In genomic region chr19:3947316-3947933, GRCh38 we compare ENCODE assay signal across 10 cellular contexts. TPM values are rescaled to one million over a fixed set of nuclear protein-coding genes. Genes with fewer than 3 reads are reported as not detected.
"Had no signal": no experiment of that assay in that cellular context is flagged by ENCODE, and none has a peak within 500 bp of the region (broad histone marks: within the 10 kb centered on the region; RNA-seq: fewer than 3 reads in every experiment).

No MANE protein-coding gene starts in this region.

RNA-seq across cellular contexts. Expression of gene NMRK2, which starts 14.6 kb away (rescaled TPM):
- total RNA-seq: activated CD4-positive, alpha-beta memory T cell treated with anti-CD3 and anti-CD28 coated beads, Interleukin-2, amount 10 ng/mL, durations not matched to agents 7 days and 5 days; activated CD4-positive, alpha-beta T cell treated with anti-CD3 and anti-CD28 coated beads for 36 hours; activated CD4-positive, alpha-beta T cell treated with anti-CD3 and anti-CD28 coated beads, Interleukin-2, amount 10 ng/mL, durations not matched to agents 7 days and 5 days; activated CD8-positive, alpha-beta memory T cell treated with anti-CD3 and anti-CD28 coated beads, Interleukin-2, amount 10 ng/mL, durations not matched to agents 7 days and 5 days; activated CD8-positive, alpha-beta T cell treated with anti-CD3 and anti-CD28 coated beads, Interleukin-2, amount 10 ng/mL, durations not matched to agents 7 days and 5 days; activated naive CD8-positive, alpha-beta T cell treated with anti-CD3 and anti-CD28 coated beads, Interleukin-2, amount 10 ng/mL, durations not matched to agents 7 days and 5 days; activated T-helper 2 cell treated with anti-CD3 and anti-CD28 coated beads, Interferon-gamma antibody, Interleukin-2, Interleukin-4, amounts not matched to agents 10 μg/mL and 5 μg/mL and 100 μg/mL, durations not matched to agents 14 hours and 24 hours and 36 hours; ascending aorta; bronchial epithelial cell; cerebellum had no signal
